Comparison of ENCODE assay signal across 14 cellular contexts in genomic region chr9:116193636-116194035, GRCh38. TPM values are rescaled to one million over a fixed set of nuclear protein-coding genes. Genes with fewer than 3 reads are reported as not detected.
DNase-seq lines count a peak whose midpoint lies in the region; ATAC-seq and TF ChIP-seq lines count a peak whose summit lies in the region.
"Had no signal": no experiment of that assay in that cellular context is flagged by ENCODE, and none has a peak within 500 bp of the region (broad histone marks: within the 10 kb centered on the region; RNA-seq: fewer than 3 reads in every experiment).

No MANE protein-coding gene starts in this region.

- no peak for ATAC-seq in GM18505 (IDR thresholded peaks at IDR 0.05; ENCODE audit: unreplicated experiment)

- in situ Hi-C loops in ACHN (cut with HindIII; ENCODE audit: low pct_ligation_motif_present, low pct_unique_long_range_greater_than_20kb, low sequenced_read_pairs) (no loop called here), astrocyte of the spinal cord (cut with HindIII; ENCODE audit: low sequenced_read_pairs) (no loop called here)

- H3K36me3 ChIP-seq in effector memory CD4-positive, alpha-beta T cell (ENCODE audit: control insufficient read depth, insufficient read depth, low read length) = no peaks in the 10 kb centered on the region
- H3K36me3 ChIP-seq: esophagus muscularis mucosa, WERI-Rb-1 had no signal

- TF ChIP-seq POLR2A in GM18505 (IDR thresholded peaks at IDR 0.05; ENCODE audit: borderline replicate concordance, extremely low read depth, insufficient read depth, insufficient read length) = no peak

- no peaks in the 10 kb centered on the region for H3K4me1 ChIP-seq in effector memory CD4-positive, alpha-beta T cell (ENCODE audit: control insufficient read depth, insufficient read depth, low read length, poor library complexity, severe bottlenecking)
- H3K4me1 ChIP-seq: esophagus muscularis mucosa had no signal

- H3K4me3 ChIP-seq in astrocyte of the spinal cord (ENCODE audit: low read depth, low read length) = no peak overlapping the region
- no peak overlapping the region for H3K4me3 ChIP-seq in effector memory CD4-positive, alpha-beta T cell (ENCODE audit: insufficient read depth, low read depth, low read length, poor library complexity, severe bottlenecking)
- H3K4me3 ChIP-seq: esophagus muscularis mucosa had no signal

- H3K27me3 ChIP-seq in effector memory CD4-positive, alpha-beta T cell (replicated peaks; ENCODE audit: control insufficient read depth, insufficient read depth, low read length, poor library complexity, severe bottlenecking) = no peaks in the 10 kb centered on the region

- no peak for TF ChIP-seq CTCF in astrocyte of the spinal cord (IDR thresholded peaks at IDR 0.05; ENCODE audit: low read depth, low read length)

- H3K9me3 ChIP-seq in effector memory CD4-positive, alpha-beta T cell (ENCODE audit: control insufficient read depth, low read length) = no peaks in the 10 kb centered on the region
- H3K9me3 ChIP-seq: esophagus muscularis mucosa had no signal

- DNase-seq in ACHN (peak; percentile 40), HT1080 (ENCODE audit: low read depth) (peak; percentile 96), astrocyte of the spinal cord (ENCODE audit: low read depth, low spot score) (peak; percentile 72), hepatic stellate cell (ENCODE audit: low spot score) (peak; percentile 50), C1 segment of cervical spinal cord (lab: John Stamatoyannopoulos, UW) (no peak), NCI-H2196 (lab: John Stamatoyannopoulos, UW; ENCODE audit: unreplicated experiment) (no peak)
- DNase-seq in effector memory CD4-positive, alpha-beta T cell = no peak
- DNase-seq: activated naive CD4-positive, alpha-beta T cell treated with anti-CD3 and anti-CD28 coated beads, Interleukin-2, amount 10 ng/mL, durations not matched to agents 7 days and 5 days; AML-193; DMS 273 treated with DMSO at 0.1 percent for 48 hours; NCI-H446; WERI-Rb-1 had no signal

- H3K27ac ChIP-seq in effector memory CD4-positive, alpha-beta T cell (ENCODE audit: insufficient read depth, low read length, poor library complexity, severe bottlenecking) = no peak overlapping the region
- H3K27ac ChIP-seq: esophagus muscularis mucosa, WERI-Rb-1 had no signal

RNA-seq across cellular contexts. Expression of gene PAPPA, which starts 40.0 kb away (rescaled TPM):
- total RNA-seq in HT1080 (2014; rRNA removed; shearing (Covaris generic)) = 3.7 and 5.4 TPM in 2 replicates
- polyA plus RNA-seq in HT1080 (2015; cell fraction: cytosol; rRNA removed) = 11.7 and 16.3 TPM in 2 replicates
- polyA plus RNA-seq in HT1080 (2015; cell fraction: nucleus; rRNA removed) = 77.5 and 85.0 TPM in 2 replicates

Comparison
In these comparisons a context has a peak if more than half of its experiments do, and no peak if none do; other contexts are left out.
1. DNase-seq: peak in ACHN (single experiment), HT1080 (single experiment), astrocyte of the spinal cord (single experiment) and hepatic stellate cell (single experiment); none in C1 segment of cervical spinal cord (0 of 14), NCI-H2196 (single experiment) and effector memory CD4-positive, alpha-beta T cell (0 of 3).